Comparison of ENCODE assay signal across 14 cellular contexts in the genomic region with DNA sequence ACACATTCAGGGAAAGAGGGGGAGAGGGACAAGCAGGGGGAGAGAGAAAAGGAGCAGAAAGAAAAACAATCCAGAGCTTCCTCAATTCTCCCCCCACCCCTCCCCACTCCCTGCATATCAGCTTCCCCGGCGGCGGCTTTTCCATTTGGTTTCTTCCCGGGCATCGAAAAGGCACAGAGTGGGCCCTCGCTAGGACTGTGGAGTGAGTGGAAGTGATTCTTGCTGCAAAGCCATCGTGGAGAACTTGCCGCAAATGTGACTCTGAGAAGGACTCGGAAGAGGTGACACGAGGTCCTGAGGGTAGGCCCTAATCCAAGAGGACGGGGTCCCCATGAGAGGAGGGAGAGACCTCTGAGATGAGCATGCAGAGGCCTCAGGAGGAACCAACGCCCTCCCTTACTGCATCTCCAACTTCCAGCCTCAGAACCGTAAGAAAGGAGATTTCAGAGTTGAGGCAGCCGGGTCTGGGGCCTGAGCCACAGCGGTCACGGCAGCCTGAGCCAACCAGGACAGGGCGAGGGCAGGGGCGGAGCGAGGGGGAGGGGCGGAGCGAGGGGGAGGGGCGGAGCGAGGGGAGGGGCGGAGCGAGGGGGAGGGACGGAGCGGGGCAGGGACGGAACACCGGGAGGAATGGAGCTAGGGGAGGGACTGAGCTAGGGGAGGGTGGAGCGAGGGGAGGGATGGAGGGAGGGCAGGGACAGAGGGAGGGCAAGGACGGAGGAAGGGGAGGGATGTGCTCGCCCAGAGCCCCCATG. TPM values are rescaled to one million over a fixed set of nuclear protein-coding genes. Genes with fewer than 3 reads are reported as not detected.
DNase-seq lines count a peak whose midpoint lies in the region; ATAC-seq and TF ChIP-seq lines count a peak whose summit lies in the region.
"Had no signal": no experiment of that assay in that cellular context is flagged by ENCODE, and none has a peak within 500 bp of the region (broad histone marks: within the 10 kb centered on the region; RNA-seq: fewer than 3 reads in every experiment).

No MANE protein-coding gene starts in this region.

- no peak overlapping the region for H3K9ac ChIP-seq in mammary epithelial cell (ENCODE audit: insufficient read depth, low read length)

- in situ Hi-C loops in T47D (cut with HindIII; ENCODE audit: low pct_unique_long_range_greater_than_20kb, low sequenced_read_pairs): no loop called here
- in situ Hi-C loops in mammary epithelial cell (cut with MboI; ENCODE audit: low sequenced_read_pairs in 2 of 2): no loop called here

- H3K27me3 ChIP-seq in mammary epithelial cell (ENCODE audit: insufficient read depth, low read length) (no peaks in the 10 kb centered on the region), lung (ENCODE audit: control insufficient read depth, insufficient read depth) (no peaks in the 10 kb centered on the region), aorta (ENCODE audit: control insufficient read depth in 1 of 2, insufficient read depth in 2 of 2, low read length in 1 of 2) (no peaks in the 10 kb centered on the region)

- no peak overlapping the region for H3K27ac Mint-ChIP-seq in glutamatergic neuron (ENCODE audit: unreplicated experiment)
- H3K27ac Mint-ChIP-seq: activated CD8-positive, alpha-beta T cell treated with anti-CD3 and anti-CD28 coated beads, Interleukin-2, amount 10 ng/mL, durations not matched to agents 7 days and 5 days had no signal

- H3K27ac ChIP-seq in mammary epithelial cell (ENCODE audit: insufficient read depth, low read depth, low read length): no peak overlapping the region
- peak overlapping the region in 1 of 2 donors; percentile 30 for H3K27ac ChIP-seq in lung (ENCODE audit: low read depth in 1 of 2, low read length in 1 of 2)
- no peak overlapping the region for H3K27ac ChIP-seq in aorta (ENCODE audit: low read depth in 1 of 2, low read length in 2 of 2)

- dilution Hi-C loops in mammary epithelial cell (cut with HindIII; ENCODE audit: low sequenced_read_pairs): no loop called here

- no peak overlapping the region for H3K4me3 ChIP-seq in mammary epithelial cell (replicated peaks in 1 of 3; ENCODE audit: insufficient read depth in 1 of 3, low read depth in 2 of 3, low read length in 3 of 3)
- H3K4me3 ChIP-seq in lung: no peak overlapping the region
- no peak overlapping the region for H3K4me3 ChIP-seq in aorta (ENCODE audit: low read length in 2 of 2)

- H3K4me3 Mint-ChIP-seq in glutamatergic neuron (ENCODE audit: unreplicated experiment): no peak overlapping the region
- H3K4me3 Mint-ChIP-seq: activated CD8-positive, alpha-beta T cell treated with anti-CD3 and anti-CD28 coated beads, Interleukin-2, amount 10 ng/mL, durations not matched to agents 7 days and 5 days had no signal

- no peaks in the 10 kb centered on the region for H3K4me1 ChIP-seq in mammary epithelial cell (ENCODE audit: insufficient read depth, low read length)
- no peaks in the 10 kb centered on the region for H3K4me1 ChIP-seq in lung (ENCODE audit: control insufficient read depth in 2 of 2, insufficient read depth in 2 of 2, low read length in 2 of 2)
- H3K4me1 ChIP-seq in aorta (ENCODE audit: control insufficient read depth in 1 of 2, insufficient read depth in 2 of 2, low read length in 2 of 2): no peaks in the 10 kb centered on the region

- peaks cover 33% of the 10 kb centered on the region for H3K36me3 Mint-ChIP-seq in glutamatergic neuron (ENCODE audit: unreplicated experiment)

- H2AFZ ChIP-seq in mammary epithelial cell (ENCODE audit: low read depth, low read length): no peak overlapping the region

- TF ChIP-seq POLR2A in erythroblast (IDR thresholded peaks at IDR 0.05; ENCODE audit: low read length): no peak

- no TSS peak for BruUV-seq in mammary epithelial cell (replicated peaks; lab: Mats Ljungman, UMichigan)

- peaks cover 10% of the 10 kb centered on the region for H3K36me3 ChIP-seq in mammary epithelial cell (ENCODE audit: insufficient read depth, low read length)
- peaks cover 0 to 20% of the 10 kb centered on the region in 2 donors for H3K36me3 ChIP-seq in lung (ENCODE audit: control insufficient read depth in 2 of 2, insufficient read depth in 2 of 2, low read length in 2 of 2)
- H3K36me3 ChIP-seq in aorta (ENCODE audit: control insufficient read depth in 1 of 2, insufficient read depth in 2 of 2, low read length in 1 of 2): no peaks in the 10 kb centered on the region

- no peak for TF ChIP-seq CTCF in mammary epithelial cell (conservative IDR thresholded peaks at IDR 0.05 in 1 of 2, IDR thresholded peaks at IDR 0.05 in 1 of 2; ENCODE audit: extremely low read depth in 1 of 2, insufficient read depth in 1 of 2, low read depth in 1 of 2, low read length in 2 of 2)
- TF ChIP-seq CTCF in glutamatergic neuron (IDR thresholded peaks at IDR 0.05; ENCODE audit: partially characterized antibody, unreplicated experiment): no peak
- TF ChIP-seq CTCF in lung (IDR thresholded peaks at IDR 0.05; ENCODE audit: control extremely low read depth, extremely low read depth): no peak

- CTCF ChIA-PET in mammary epithelial cell (lab: Charles Lee; ENCODE audit: low non-redundant PET): no interaction called here

- H4K20me1 ChIP-seq in mammary epithelial cell (ENCODE audit: insufficient read depth, low read length): no peaks in the 10 kb centered on the region

- ATAC-seq in lung (ENCODE audit: insufficient read depth, low FRiP score) (peak; percentile 8), aorta (ENCODE audit: low FRiP score) (peak; percentile 78)
- ATAC-seq: activated CD8-positive, alpha-beta T cell treated with anti-CD3 and anti-CD28 coated beads, Interleukin-2, amount 10 ng/mL, durations not matched to agents 7 days and 5 days had no signal

- H3K4me1 Mint-ChIP-seq in glutamatergic neuron (ENCODE audit: low read depth, unreplicated experiment): peaks cover 6% of the 10 kb centered on the region

- H3K27me3 Mint-ChIP-seq in glutamatergic neuron (ENCODE audit: unreplicated experiment): peaks cover 14% of the 10 kb centered on the region

- DNase-seq in T47D (ENCODE audit: low read depth in 1 of 2, low spot score in 1 of 2) (peak; percentile 53 to 75), mammary epithelial cell (no peak), glutamatergic neuron (peak; percentile 22), lung (ENCODE audit: low spot score) (no peak), aorta (peak; percentile 70 to 86), erythroblast (lab: John Stamatoyannopoulos, UW) (no peak), dermis blood vessel endothelial cell (no peak), NOMO-1 treated with dmso at 0.1 percent for 144 hours (lab: John Stamatoyannopoulos, UW; ENCODE audit: unreplicated experiment) (no peak)
- DNase-seq: activated CD8-positive, alpha-beta T cell treated with anti-CD3 and anti-CD28 coated beads, Interleukin-2, amount 10 ng/mL, durations not matched to agents 7 days and 5 days; DND-41; foreskin fibroblast; NCI-H1048; NCI-H446 treated with DMSO at 0.1 percent for 48 hours; T-helper 9 cell had no signal

- intact Hi-C loops in mammary epithelial cell (cut with micrococcal nuclease) (no loop called here), aorta (cut with DNase I) (no loop called here)

- H3K9me3 ChIP-seq in mammary epithelial cell (replicated peaks; ENCODE audit: insufficient read depth, low read length) (no peaks in the 10 kb centered on the region), lung (ENCODE audit: control insufficient read depth in 2 of 2, insufficient read depth in 1 of 2, low read length in 1 of 2) (no peaks in the 10 kb centered on the region), aorta (ENCODE audit: control insufficient read depth, low read length) (no peaks in the 10 kb centered on the region)

- WGBS in mammary epithelial cell (ENCODE audit: low coverage, missing lambda C conversion rate): 96% methylated on average over 8 of the region's 32 CpGs
- 51 to 62% methylated on average over 27 to 32 of the region's 32 CpGs for WGBS in lung, 2 donors
- 36 to 83% methylated on average over 28 to 32 of the region's 32 CpGs for WGBS in aorta, 2 donors

- H3K4me2 ChIP-seq in mammary epithelial cell (ENCODE audit: insufficient read depth, low read depth, low read length): no peak overlapping the region

- H3K9me3 Mint-ChIP-seq in glutamatergic neuron (ENCODE audit: unreplicated experiment): peaks cover 30% of the 10 kb centered on the region

- no peaks in the 10 kb centered on the region for H3K79me2 ChIP-seq in mammary epithelial cell (ENCODE audit: insufficient read depth, low read length)

RNA-seq across cellular contexts. Expression of a gene that starts 21.2 kb away (rescaled TPM):
- total RNA-seq in mammary epithelial cell (1 to 10 TPM in 1 of 2 donors, not detected in 1; 7.2 TPM), glutamatergic neuron (ENCODE audit: unreplicated experiment) (2.0 TPM), lung (1 to 10 TPM; 7.3 to 8.4 TPM), aorta (1 to 10 TPM in 1 of 2 donors, under 1 TPM in 1; 0.84 to 3.0 TPM), dermis blood vessel endothelial cell (0.34 and 0.37 TPM in 2 replicates)
- polyA plus RNA-seq in mammary epithelial cell (0.28 TPM), lung (1 to 10 TPM; 1.8 to 2.2 TPM), aorta (1 to 10 TPM in 1 of 2 donors, not detected in 1; 2.0 TPM)
- not detected for polyA minus RNA-seq in mammary epithelial cell

Comparison
In these comparisons a context has a peak if more than half of its experiments do, and no peak if none do; other contexts are left out.
1. DNase-seq: peak in T47D (2 of 2), glutamatergic neuron (single experiment) and aorta (2 of 2); none in mammary epithelial cell (single experiment), lung (single experiment), erythroblast (0 of 2), dermis blood vessel endothelial cell (single experiment) and NOMO-1 treated with dmso at 0.1 percent for 144 hours (single experiment).